Comparison of ENCODE assay signal across 8 cellular contexts in the genomic region with DNA sequence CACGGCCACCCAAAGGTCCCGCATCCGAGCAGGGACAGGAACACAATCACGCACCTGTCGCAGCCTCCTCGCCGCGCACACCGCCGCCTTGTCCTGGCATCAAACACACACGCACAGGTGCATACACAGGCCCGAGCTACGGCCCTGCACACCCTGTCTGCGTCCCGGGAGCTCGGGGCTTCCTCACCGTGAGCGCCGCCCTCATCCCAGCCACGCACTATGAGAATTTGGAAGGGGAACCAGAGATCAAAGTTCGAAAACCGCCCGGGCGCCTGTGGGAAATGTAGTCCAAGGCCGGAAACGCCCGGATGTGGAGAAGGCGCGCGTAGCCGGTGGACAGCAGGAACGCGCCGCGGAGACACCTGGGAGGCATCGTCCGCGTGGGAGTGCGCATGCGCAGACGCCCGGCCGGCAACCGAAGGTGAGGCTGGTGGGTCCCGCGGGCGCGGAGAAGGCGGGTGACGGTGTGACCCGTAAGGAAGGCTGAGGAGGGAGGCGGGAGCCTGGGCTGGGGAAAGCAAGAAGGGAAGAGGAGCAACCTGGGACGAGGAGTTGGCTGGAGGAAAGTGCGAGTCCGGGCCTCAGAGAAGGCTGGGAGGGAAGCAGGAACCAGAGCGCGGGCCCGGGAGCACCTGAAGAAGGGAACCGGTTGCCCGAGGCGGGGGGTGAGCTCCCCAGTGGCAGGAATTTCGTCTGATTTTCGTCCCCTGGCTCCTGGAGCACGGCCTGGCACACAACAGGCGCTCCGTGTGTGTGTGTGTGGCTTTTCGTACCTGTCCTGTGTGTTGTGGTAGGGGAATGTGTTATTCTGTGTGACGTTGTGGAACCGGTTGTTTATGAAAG. TPM values are rescaled to one million over a fixed set of nuclear protein-coding genes. Genes with fewer than 3 reads are reported as not detected.
A peak's percentile ranks its signal among the peaks of the same experiment; 100 is the strongest.
DNase-seq lines count a peak whose midpoint lies in the region; ATAC-seq and TF ChIP-seq lines count a peak whose summit lies in the region.

A gene (plus strand): TSS at position 399 of the 843 bp plus-strand sequence. CDS start 7,256 bp downstream, outside the sequence.

- DNase-seq in NCI-H748 treated with DMSO at 0.1 percent for 48 hours (lab: John Stamatoyannopoulos, UW) (peak; percentile 94), dorsolateral prefrontal cortex (peak; percentile 96 to 99 (median 98))
- DNase-seq in activated CD4-positive, alpha-beta T cell treated with anti-CD3 and anti-CD28 coated beads, Interleukin-2, amount 50 U/mL, for 48 hours, result peak; percentile 98
- peak; percentile 99 for DNase-seq in stimulated activated CD4-positive, alpha-beta T cell treated with anti-CD3 and anti-CD28 coated beads, Interleukin-4, amount 100 ng/mL, for 1 hour

- H3K9me3 ChIP-seq in BLaER1 treated with 17β-estradiol and CSF1 and Interleukin-3, amounts not matched to agents 10 nM and 100 nM (replicated peaks in 1 of 11), result peaks cover 59 to 80% (median 69%) of the 10 kb centered on the region in 11 experiments
- H3K9me3 ChIP-seq in liver (ENCODE audit: control insufficient read depth in 4 of 4, low read length in 3 of 4), result peaks cover 8 to 25% (median 16%) of the 10 kb centered on the region in 4 donors

- peak; percentile 47 to 51 for TF ChIP-seq RAD21 in liver (IDR thresholded peaks at IDR 0.05)

- H3K4me2 ChIP-seq in BLaER1 treated with 17β-estradiol and CSF1 and Interleukin-3, amounts not matched to agents 10 nM and 100 nM, result peak within 1 kb of the TSS; percentile 83 to 95 (median 92)

- H3K9ac ChIP-seq in BLaER1 treated with 17β-estradiol and CSF1 and Interleukin-3, amounts not matched to agents 10 nM and 100 nM, result peak within 1 kb of the TSS; percentile 84 to 93 (median 88)
- H3K9ac ChIP-seq in liver (ENCODE audit: low read depth in 1 of 2, low read length in 2 of 2), result peak within 1 kb of the TSS; percentile 48 to 60

- ATAC-seq in GM19328 (IDR thresholded peaks at IDR 0.05; ENCODE audit: unreplicated experiment) (peak; percentile 88), HG03469 (IDR thresholded peaks at IDR 0.05; ENCODE audit: unreplicated experiment) (peak; percentile 80)

- no peaks in the 10 kb centered on the region for H3K27me3 ChIP-seq in BLaER1 treated with 17β-estradiol and CSF1 and Interleukin-3, amounts not matched to agents 10 nM and 100 nM
- H3K27me3 ChIP-seq in dorsolateral prefrontal cortex (no peaks in the 10 kb centered on the region), liver (ENCODE audit: control insufficient read depth in 4 of 4, insufficient read depth in 4 of 4, low read length in 3 of 4) (no peaks in the 10 kb centered on the region)

- peaks cover 12 to 22% (median 16%) of the 10 kb centered on the region in 10 experiments for H3K4me1 ChIP-seq in BLaER1 treated with 17β-estradiol and CSF1 and Interleukin-3, amounts not matched to agents 10 nM and 100 nM
- peaks cover 4 to 21% (median 15%) of the 10 kb centered on the region in 4 donors for H3K4me1 ChIP-seq in liver (ENCODE audit: control insufficient read depth in 4 of 4, insufficient read depth in 4 of 4, low read length in 3 of 4)

- peaks cover 51 to 73% (median 61%) of the 10 kb centered on the region in 11 experiments for H3K36me3 ChIP-seq in BLaER1 treated with 17β-estradiol and CSF1 and Interleukin-3, amounts not matched to agents 10 nM and 100 nM
- peaks cover under 1 to 46% (median 31%) of the 10 kb centered on the region in 4 donors for H3K36me3 ChIP-seq in liver (ENCODE audit: control insufficient read depth in 4 of 4, insufficient read depth in 3 of 4, low read depth in 1 of 4, low read length in 3 of 4)

- no peaks in the 10 kb centered on the region; a peak in 1 of 22 replicates for H4K20me1 ChIP-seq in BLaER1 treated with 17β-estradiol and CSF1 and Interleukin-3, amounts not matched to agents 10 nM and 100 nM

- H3K27ac ChIP-seq in BLaER1 treated with 17β-estradiol and CSF1 and Interleukin-3, amounts not matched to agents 10 nM and 100 nM, result peak within 1 kb of the TSS; percentile 39 to 86 (median 81); a peak in 21 of 22 replicates
- H3K27ac ChIP-seq in dorsolateral prefrontal cortex (peak within 1 kb of the TSS in 52 of 59 donors; percentile 2 to 87 (median 62)), liver (ENCODE audit: low read depth in 1 of 2, low read length in 2 of 2) (peak within 1 kb of the TSS; percentile 67 to 68)

- TF ChIP-seq CTCF in dorsolateral prefrontal cortex (IDR thresholded peaks at IDR 0.05 in 54 of 56, conservative IDR thresholded peaks at IDR 0.05 in 2 of 56; ENCODE audit: low read depth in 1 of 56, partially characterized antibody in 56 of 56) (peak in 24 of 56 donors; percentile 12 to 54 (median 28)), liver (IDR thresholded peaks at IDR 0.05; ENCODE audit: low read depth, low read length, missing input control) (no peak)

- H3K4me3 ChIP-seq in BLaER1 treated with 17β-estradiol and CSF1 and Interleukin-3, amounts not matched to agents 10 nM and 100 nM, result peak within 1 kb of the TSS; percentile 80 to 96 (median 88)
- peak within 1 kb of the TSS; percentile 63 to 100 (median 93) for H3K4me3 ChIP-seq in dorsolateral prefrontal cortex
- H3K4me3 ChIP-seq in liver (ENCODE audit: low read depth in 1 of 3, low read length in 3 of 3), result peak within 1 kb of the TSS; percentile 66 to 99 (median 89)

- WGBS in liver, result under 1% methylated on average over 69 of the region's 69 CpGs

- intact Hi-C loops in dorsolateral prefrontal cortex (cut with DNase I), result loop anchor here (1.0 to 10.0 kb wide), 7 partner anchors 21 to 923 kb away; a partner anchor contains a TSS

TF ChIP-seq in liver, 16 proteins besides CTCF, POLR2A, EP300 and RAD21:
- TF ChIP-seq HNF4A (conservative IDR thresholded peaks at IDR 0.05) (peak; percentile 92 to 95), FOXA1 (IDR thresholded peaks at IDR 0.05) (peak; percentile 66), SP1 (IDR thresholded peaks at IDR 0.05) (peak; percentile 65), JUND (IDR thresholded peaks at IDR 0.05) (no peak), NR2F2 (IDR thresholded peaks at IDR 0.05) (peak; percentile 69), HNF4G (IDR thresholded peaks at IDR 0.05) (peak; percentile 84), GABPA (IDR thresholded peaks at IDR 0.05 in 1 of 2, conservative IDR thresholded peaks at IDR 0.05 in 1 of 2) (peak; percentile 65 to 93), TAF1 (conservative IDR thresholded peaks at IDR 0.05) (peak; percentile 49), RXRA (IDR thresholded peaks at IDR 0.05) (peak; percentile 51 to 57), EGR1 (IDR thresholded peaks at IDR 0.05; ENCODE audit: low read depth in 2 of 2) (peak in 1 of 2 donors; percentile 59), FOXA2 (IDR thresholded peaks at IDR 0.05) (peak; percentile 42), YY1 (IDR thresholded peaks at IDR 0.05) (peak; percentile 90)
- TF ChIP-seq, protein P1, sequence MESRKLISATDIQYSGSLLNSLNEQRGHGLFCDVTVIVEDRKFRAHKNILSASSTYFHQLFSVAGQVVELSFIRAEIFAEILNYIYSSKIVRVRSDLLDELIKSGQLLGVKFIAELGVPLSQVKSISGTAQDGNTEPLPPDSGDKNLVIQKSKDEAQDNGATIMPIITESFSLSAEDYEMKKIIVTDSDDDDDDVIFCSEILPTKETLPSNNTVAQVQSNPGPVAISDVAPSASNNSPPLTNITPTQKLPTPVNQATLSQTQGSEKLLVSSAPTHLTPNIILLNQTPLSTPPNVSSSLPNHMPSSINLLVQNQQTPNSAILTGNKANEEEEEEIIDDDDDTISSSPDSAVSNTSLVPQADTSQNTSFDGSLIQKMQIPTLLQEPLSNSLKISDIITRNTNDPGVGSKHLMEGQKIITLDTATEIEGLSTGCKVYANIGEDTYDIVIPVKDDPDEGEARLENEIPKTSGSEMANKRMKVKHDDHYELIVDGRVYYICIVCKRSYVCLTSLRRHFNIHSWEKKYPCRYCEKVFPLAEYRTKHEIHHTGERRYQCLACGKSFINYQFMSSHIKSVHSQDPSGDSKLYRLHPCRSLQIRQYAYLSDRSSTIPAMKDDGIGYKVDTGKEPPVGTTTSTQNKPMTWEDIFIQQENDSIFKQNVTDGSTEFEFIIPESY (IDR thresholded peaks at IDR 0.05), result peak; percentile 97
- TF ChIP-seq, protein P2, sequence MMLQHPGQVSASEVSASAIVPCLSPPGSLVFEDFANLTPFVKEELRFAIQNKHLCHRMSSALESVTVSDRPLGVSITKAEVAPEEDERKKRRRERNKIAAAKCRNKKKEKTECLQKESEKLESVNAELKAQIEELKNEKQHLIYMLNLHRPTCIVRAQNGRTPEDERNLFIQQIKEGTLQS (IDR thresholded peaks at IDR 0.05), result no peak
- TF ChIP-seq, protein P3, sequence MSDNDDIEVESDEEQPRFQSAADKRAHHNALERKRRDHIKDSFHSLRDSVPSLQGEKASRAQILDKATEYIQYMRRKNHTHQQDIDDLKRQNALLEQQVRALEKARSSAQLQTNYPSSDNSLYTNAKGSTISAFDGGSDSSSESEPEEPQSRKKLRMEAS (IDR thresholded peaks at IDR 0.05), result peak; percentile 86
- TF ChIP-seq, protein P4, sequence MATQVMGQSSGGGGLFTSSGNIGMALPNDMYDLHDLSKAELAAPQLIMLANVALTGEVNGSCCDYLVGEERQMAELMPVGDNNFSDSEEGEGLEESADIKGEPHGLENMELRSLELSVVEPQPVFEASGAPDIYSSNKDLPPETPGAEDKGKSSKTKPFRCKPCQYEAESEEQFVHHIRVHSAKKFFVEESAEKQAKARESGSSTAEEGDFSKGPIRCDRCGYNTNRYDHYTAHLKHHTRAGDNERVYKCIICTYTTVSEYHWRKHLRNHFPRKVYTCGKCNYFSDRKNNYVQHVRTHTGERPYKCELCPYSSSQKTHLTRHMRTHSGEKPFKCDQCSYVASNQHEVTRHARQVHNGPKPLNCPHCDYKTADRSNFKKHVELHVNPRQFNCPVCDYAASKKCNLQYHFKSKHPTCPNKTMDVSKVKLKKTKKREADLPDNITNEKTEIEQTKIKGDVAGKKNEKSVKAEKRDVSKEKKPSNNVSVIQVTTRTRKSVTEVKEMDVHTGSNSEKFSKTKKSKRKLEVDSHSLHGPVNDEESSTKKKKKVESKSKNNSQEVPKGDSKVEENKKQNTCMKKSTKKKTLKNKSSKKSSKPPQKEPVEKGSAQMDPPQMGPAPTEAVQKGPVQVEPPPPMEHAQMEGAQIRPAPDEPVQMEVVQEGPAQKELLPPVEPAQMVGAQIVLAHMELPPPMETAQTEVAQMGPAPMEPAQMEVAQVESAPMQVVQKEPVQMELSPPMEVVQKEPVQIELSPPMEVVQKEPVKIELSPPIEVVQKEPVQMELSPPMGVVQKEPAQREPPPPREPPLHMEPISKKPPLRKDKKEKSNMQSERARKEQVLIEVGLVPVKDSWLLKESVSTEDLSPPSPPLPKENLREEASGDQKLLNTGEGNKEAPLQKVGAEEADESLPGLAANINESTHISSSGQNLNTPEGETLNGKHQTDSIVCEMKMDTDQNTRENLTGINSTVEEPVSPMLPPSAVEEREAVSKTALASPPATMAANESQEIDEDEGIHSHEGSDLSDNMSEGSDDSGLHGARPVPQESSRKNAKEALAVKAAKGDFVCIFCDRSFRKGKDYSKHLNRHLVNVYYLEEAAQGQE (IDR thresholded peaks at IDR 0.05), result peak; percentile 82
TF ChIP-seq in liver: peak in this region for 14.

RNA-seq across cellular contexts. Expression of the gene that starts here (rescaled TPM):
- 10 to 100 TPM in 41 of 120 experiments, 1 to 10 TPM in 79; 5.6 to 15.0 (median 8.9) TPM for total RNA-seq in dorsolateral prefrontal cortex
- total RNA-seq in liver, result 1 to 10 TPM; 3.5 to 4.3 TPM
- polyA plus RNA-seq in liver, result 1 to 10 TPM; 1.7 TPM

Comparison
In these comparisons a context has a peak if more than half of its experiments do, and no peak if none do; other contexts are left out.
1. Peak in every context shown above with its lines: DNase-seq, ATAC-seq, H3K4me3 ChIP-seq and H3K27ac ChIP-seq.